In genomic region chr12:120043421-120043820, GRCh38 we compare ENCODE assay signal across 24 cellular contexts. TPM values are rescaled to one million over a fixed set of nuclear protein-coding genes. Genes with fewer than 3 reads are reported as not detected.
DNase-seq lines count a peak whose midpoint lies in the region; ATAC-seq and TF ChIP-seq lines count a peak whose summit lies in the region.
"Had no signal": no experiment of that assay in that cellular context is flagged by ENCODE, and none has a peak within 500 bp of the region (broad histone marks: within the 10 kb centered on the region; RNA-seq: fewer than 3 reads in every experiment).

No MANE protein-coding gene starts in this region.

- CTCF ChIA-PET in MCF 10A (lab: Yijun Ruan, JAX): interaction anchor here (0.6 to 1.1 kb wide), 4 partner anchors 14 to 75 kb away, joined by 3 to 6 read pairs (median 4); no protein-coding TSS in a partner anchor

- no peak overlapping the region for H3K4me3 ChIP-seq in breast epithelium
- H3K4me3 ChIP-seq: HAP-1, PC-9 had no signal

- POLR2A ChIA-PET in MCF 10A (lab: Yijun Ruan, JAX): interaction anchor here (0.6 to 4.6 kb wide), 10 partner anchors 11 to 246 kb away, joined by 3 to 48 read pairs (median 6); partner anchors contain the start of gene BICDL1

- H3K4me3 Mint-ChIP-seq in MCF 10A (ENCODE audit: unreplicated experiment) (no peak overlapping the region), osteocyte (ENCODE audit: unreplicated experiment) (no peak overlapping the region)
- H3K4me3 Mint-ChIP-seq: B cell, T-cell had no signal

- TF ChIP-seq CTCF in MCF 10A (IDR thresholded peaks at IDR 0.05; ENCODE audit: unreplicated experiment): no peak
- TF ChIP-seq CTCF in breast epithelium (IDR thresholded peaks at IDR 0.05): no peak
- TF ChIP-seq CTCF in osteocyte (IDR thresholded peaks at IDR 0.05): no peak

- intact Hi-C loops in MCF 10A (cut with micrococcal nuclease): no loop called here
- intact Hi-C loops in breast epithelium (cut with DNase I; ENCODE audit: low total_unique reads): no loop called here

- H3K27me3 Mint-ChIP-seq in MCF 10A (ENCODE audit: insufficient read depth, unreplicated experiment): no peaks in the 10 kb centered on the region
- peaks cover 40% of the 10 kb centered on the region for H3K27me3 Mint-ChIP-seq in osteocyte (ENCODE audit: unreplicated experiment)
- H3K27me3 Mint-ChIP-seq: B cell, T-cell had no signal

- no peaks in the 10 kb centered on the region for H3K27me3 ChIP-seq in breast epithelium

- H3K27ac ChIP-seq in breast epithelium (no peak overlapping the region), epithelial cell of prostate (peak overlapping the region; percentile 83)
- H3K27ac ChIP-seq: HL-60 had no signal

- BruUV-seq in MCF 10A (replicated peaks; lab: Mats Ljungman, UMichigan): no TSS peak

- DNase-seq in MCF 10A (ENCODE audit: unreplicated experiment): no peak
- DNase-seq in breast epithelium (ENCODE audit: low spot score in 2 of 2): no peak
- peak; percentile 16 for DNase-seq in NCI-H69 (lab: John Stamatoyannopoulos, UW)
- no peak for DNase-seq in epithelial cell of prostate (ENCODE audit: low read depth, low spot score)
- no peak for DNase-seq in osteocyte (ENCODE audit: extremely low spot score, unreplicated experiment)
- no peak for DNase-seq in NCI-H748 treated with DMSO at 0.1 percent for 48 hours (lab: John Stamatoyannopoulos, UW)
- DNase-seq: GDM1, KBM-7, NCI-H1092, NCI-H1436, NCI-H187 treated with DMSO at 0.1 percent for 48 hours, NCI-H2107, NCI-H446 treated with DMSO at 0.1 percent for 48 hours, RPMI8226, SIG-M5, SK-N-SH, T-cell had no signal

- peaks cover 5% of the 10 kb centered on the region for H3K36me3 Mint-ChIP-seq in MCF 10A (ENCODE audit: insufficient read depth, unreplicated experiment)
- no peaks in the 10 kb centered on the region for H3K36me3 Mint-ChIP-seq in osteocyte (ENCODE audit: unreplicated experiment)

- no peaks in the 10 kb centered on the region for H3K9me3 Mint-ChIP-seq in MCF 10A (ENCODE audit: unreplicated experiment)
- H3K9me3 Mint-ChIP-seq in osteocyte (ENCODE audit: unreplicated experiment): no peaks in the 10 kb centered on the region
- H3K9me3 Mint-ChIP-seq: T-cell had no signal

- H3K4me1 Mint-ChIP-seq in MCF 10A (ENCODE audit: insufficient read depth, unreplicated experiment): peaks cover 27% of the 10 kb centered on the region
- H3K4me1 Mint-ChIP-seq in osteocyte (ENCODE audit: unreplicated experiment): no peaks in the 10 kb centered on the region
- H3K4me1 Mint-ChIP-seq: B cell had no signal

- ATAC-seq in GM21381 (IDR thresholded peaks at IDR 0.05; ENCODE audit: unreplicated experiment): no peak
- no peak for ATAC-seq in GM21515 (IDR thresholded peaks at IDR 0.05; ENCODE audit: unreplicated experiment)
- ATAC-seq: HepG2, T-cell had no signal

- H3K27ac Mint-ChIP-seq in MCF 10A (ENCODE audit: low read depth, unreplicated experiment): peak overlapping the region; percentile 82
- no peak overlapping the region for H3K27ac Mint-ChIP-seq in osteocyte (ENCODE audit: unreplicated experiment)
- H3K27ac Mint-ChIP-seq: B cell had no signal

- TF ChIP-seq POLR2A in breast epithelium (IDR thresholded peaks at IDR 0.05): no peak

- no peaks in the 10 kb centered on the region for H3K9me3 ChIP-seq in breast epithelium
- H3K9me3 ChIP-seq: HAP-1, SK-N-SH had no signal

- no peaks in the 10 kb centered on the region for H3K4me1 ChIP-seq in breast epithelium

- H3K36me3 ChIP-seq in breast epithelium: no peaks in the 10 kb centered on the region
- H3K36me3 ChIP-seq: HAP-1 had no signal

RNA-seq across cellular contexts. Expression of gene BICDL1, which starts 54.4 kb away (rescaled TPM):
- 18.4 and 20.7 TPM in 2 replicates for total RNA-seq in MCF 10A (2022)
- total RNA-seq in breast epithelium: 10 to 100 TPM in 1 of 3 donors, 1 to 10 TPM in 1, under 1 TPM in 1; 0.48 to 23.4 (median 5.6) TPM
- total RNA-seq in osteocyte: not detected in 2 replicates
